In genomic region chr11:60538627-60539026, GRCh38 we compare ENCODE assay signal across 15 cellular contexts. TPM values are rescaled to one million over a fixed set of nuclear protein-coding genes. Genes with fewer than 3 reads are reported as not detected.
"Had no signal": no experiment of that assay in that cellular context is flagged by ENCODE, and none has a peak within 500 bp of the region (broad histone marks: within the 10 kb centered on the region; RNA-seq: fewer than 3 reads in every experiment).

No MANE protein-coding gene starts in this region.

RNA-seq across cellular contexts. Expression of gene MS4A13, which starts 23.4 kb away (rescaled TPM):
- total RNA-seq: stomach, subcutaneous adipose tissue, suprapubic skin, temporal lobe, thoracic aorta, thyroid gland, tibial nerve, transverse colon, upper lobe of left lung, upper lobe of right lung, ureter, urinary bladder, uterus, vagina had no signal
- polyA plus RNA-seq: stomach, thymus, urinary bladder had no signal

RNA-seq across cellular contexts. Expression of gene MS4A12, which starts 46.0 kb away (rescaled TPM):
- total RNA-seq: subcutaneous adipose tissue, suprapubic skin, temporal lobe, thoracic aorta, thyroid gland, tibial nerve, upper lobe of left lung, upper lobe of right lung, ureter, urinary bladder, uterus, vagina had no signal
- polyA plus RNA-seq: urinary bladder had no signal
